Comparison of ENCODE assay signal across 11 cellular contexts in the genomic region with DNA sequence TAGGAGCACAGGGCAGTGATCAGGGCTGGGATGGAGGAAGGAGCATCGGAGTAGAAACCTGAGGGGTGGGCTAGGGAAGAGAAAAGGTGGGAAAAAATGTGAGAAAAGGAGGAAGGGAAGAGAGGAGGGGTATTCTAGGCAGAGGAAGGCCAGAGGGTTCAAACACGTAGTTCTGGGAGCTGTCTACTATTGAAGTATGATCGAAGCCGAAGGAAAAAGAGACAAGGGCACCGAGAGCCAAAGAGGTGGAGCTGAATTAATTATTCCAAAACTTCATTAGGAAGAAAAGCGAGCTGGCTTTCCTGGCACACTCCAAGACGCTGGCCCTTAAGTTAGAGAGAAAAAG. TPM values are rescaled to one million over a fixed set of nuclear protein-coding genes. Genes with fewer than 3 reads are reported as not detected.
DNase-seq lines count a peak whose midpoint lies in the region; ATAC-seq and TF ChIP-seq lines count a peak whose summit lies in the region.
"Had no signal": no experiment of that assay in that cellular context is flagged by ENCODE, and none has a peak within 500 bp of the region (broad histone marks: within the 10 kb centered on the region; RNA-seq: fewer than 3 reads in every experiment).

No MANE protein-coding gene starts in this region.

- H3K4me3 ChIP-seq in left ventricle myocardium inferior (peak overlapping the region; percentile 62), right atrium auricular region (peak overlapping the region in 1 of 2 donors; percentile 46), lower lobe of right lung (peak overlapping the region; percentile 48), upper lobe of right lung (peak overlapping the region; percentile 40)

- no peak for ATAC-seq in activated naive CD8-positive, alpha-beta T cell treated with anti-CD3 and anti-CD28 coated beads, Interleukin-2, amount 10 ng/mL, durations not matched to agents 7 days and 5 days (ENCODE audit: low read depth)
- no peak for ATAC-seq in lower lobe of right lung
- no peak for ATAC-seq in upper lobe of right lung
- ATAC-seq in HG03097 (IDR thresholded peaks at IDR 0.05; ENCODE audit: low FRiP score, unreplicated experiment), result no peak

- H3K27me3 Mint-ChIP-seq in activated naive CD8-positive, alpha-beta T cell treated with anti-CD3 and anti-CD28 coated beads, Interleukin-2, amount 10 ng/mL, durations not matched to agents 7 days and 5 days, result peaks cover 27% of the 10 kb centered on the region

- no peaks in the 10 kb centered on the region for H3K36me3 Mint-ChIP-seq in activated naive CD8-positive, alpha-beta T cell treated with anti-CD3 and anti-CD28 coated beads, Interleukin-2, amount 10 ng/mL, durations not matched to agents 7 days and 5 days

- H3K9me3 ChIP-seq in left ventricle myocardium inferior (replicated peaks) (no peaks in the 10 kb centered on the region), right atrium auricular region (no peaks in the 10 kb centered on the region), lower lobe of right lung (no peaks in the 10 kb centered on the region), upper lobe of right lung (no peaks in the 10 kb centered on the region)

- intact Hi-C loops in left ventricle myocardium inferior (cut with micrococcal nuclease) (no loop called here), lower lobe of right lung (cut with DNase I) (no loop called here), upper lobe of right lung (cut with DNase I) (no loop called here)

- no peak overlapping the region for H3K27ac Mint-ChIP-seq in activated naive CD8-positive, alpha-beta T cell treated with anti-CD3 and anti-CD28 coated beads, Interleukin-2, amount 10 ng/mL, durations not matched to agents 7 days and 5 days

- H3K36me3 ChIP-seq in left ventricle myocardium inferior, result no peaks in the 10 kb centered on the region
- no peaks in the 10 kb centered on the region for H3K36me3 ChIP-seq in right atrium auricular region
- no peaks in the 10 kb centered on the region for H3K36me3 ChIP-seq in lower lobe of right lung
- no peaks in the 10 kb centered on the region for H3K36me3 ChIP-seq in upper lobe of right lung

- TF ChIP-seq CTCF in left ventricle myocardium inferior (IDR thresholded peaks at IDR 0.05; ENCODE audit: borderline replicate concordance) (no peak), right atrium auricular region (IDR thresholded peaks at IDR 0.05) (no peak), lower lobe of right lung (IDR thresholded peaks at IDR 0.05) (no peak), upper lobe of right lung (IDR thresholded peaks at IDR 0.05) (no peak)

- POLR2A ChIA-PET in activated naive CD8-positive, alpha-beta T cell treated with anti-CD3 and anti-CD28 coated beads, Interleukin-2, amount 10 ng/mL, durations not matched to agents 7 days and 5 days (lab: Charles Lee), result interaction anchor here (1.5 kb wide), 1 partner anchor 12 kb away, joined by 3 read pairs; no protein-coding TSS in a partner anchor

- H3K27ac ChIP-seq in left ventricle myocardium inferior (replicated peaks), result no peak overlapping the region
- no peak overlapping the region for H3K27ac ChIP-seq in right atrium auricular region
- no peak overlapping the region for H3K27ac ChIP-seq in lower lobe of right lung
- no peak overlapping the region for H3K27ac ChIP-seq in upper lobe of right lung

- DNase-seq in left ventricle myocardium inferior (no peak), right atrium auricular region (ENCODE audit: low spot score) (no peak), lower lobe of right lung (no peak), upper lobe of right lung (no peak), OCI-M2 (lab: John Stamatoyannopoulos, UW; ENCODE audit: unreplicated experiment) (no peak), HuH-7 (ENCODE audit: low spot score) (no peak)
- no peak for DNase-seq in activated naive CD8-positive, alpha-beta T cell treated with anti-CD3 and anti-CD28 coated beads, Interleukin-2, amount 10 ng/mL, durations not matched to agents 7 days and 5 days
- DNase-seq: activated gamma-delta T cell had no signal

- peak overlapping the region; percentile 63 for H3K4me3 Mint-ChIP-seq in activated naive CD8-positive, alpha-beta T cell treated with anti-CD3 and anti-CD28 coated beads, Interleukin-2, amount 10 ng/mL, durations not matched to agents 7 days and 5 days

- H3K4me1 ChIP-seq in left ventricle myocardium inferior (peaks cover 8% of the 10 kb centered on the region), right atrium auricular region (peaks cover 0 to 9% of the 10 kb centered on the region in 2 donors), lower lobe of right lung (no peaks in the 10 kb centered on the region), upper lobe of right lung (no peaks in the 10 kb centered on the region)

- H3K27me3 ChIP-seq in left ventricle myocardium inferior (ENCODE audit: low read depth), result peaks cover 100% of the 10 kb centered on the region
- H3K27me3 ChIP-seq in right atrium auricular region, result peaks cover 0 to 9% of the 10 kb centered on the region in 2 donors
- H3K27me3 ChIP-seq in lower lobe of right lung (ENCODE audit: low read depth), result peaks cover 86% of the 10 kb centered on the region
- peaks cover 61% of the 10 kb centered on the region for H3K27me3 ChIP-seq in upper lobe of right lung

- H3K4me1 Mint-ChIP-seq in activated naive CD8-positive, alpha-beta T cell treated with anti-CD3 and anti-CD28 coated beads, Interleukin-2, amount 10 ng/mL, durations not matched to agents 7 days and 5 days, result peaks cover 9% of the 10 kb centered on the region

- H3K9me3 Mint-ChIP-seq in activated naive CD8-positive, alpha-beta T cell treated with anti-CD3 and anti-CD28 coated beads, Interleukin-2, amount 10 ng/mL, durations not matched to agents 7 days and 5 days, result no peaks in the 10 kb centered on the region

RNA-seq across cellular contexts. Expression of gene DLL3, which starts 7.8 kb away (rescaled TPM):
- total RNA-seq in left ventricle myocardium inferior (not detected), right atrium auricular region (not detected), lower lobe of right lung (not detected), upper lobe of right lung (not detected)
- total RNA-seq in activated naive CD8-positive, alpha-beta T cell treated with anti-CD3 and anti-CD28 coated beads, Interleukin-2, amount 10 ng/mL, durations not matched to agents 7 days and 5 days, result under 1 TPM; 0.19 to 0.23 TPM
- total RNA-seq: liver had no signal

RNA-seq across cellular contexts. Expression of gene SELENOV, which starts 8.4 kb away (rescaled TPM):
- total RNA-seq in left ventricle myocardium inferior (not detected), right atrium auricular region (not detected), lower lobe of right lung (not detected), upper lobe of right lung (not detected)
- total RNA-seq in activated naive CD8-positive, alpha-beta T cell treated with anti-CD3 and anti-CD28 coated beads, Interleukin-2, amount 10 ng/mL, durations not matched to agents 7 days and 5 days, result not detected
- total RNA-seq: liver, SK-MEL-5 had no signal

RNA-seq across cellular contexts. Expression of gene TIMM50, which starts 25.9 kb away (rescaled TPM):
- total RNA-seq in left ventricle myocardium inferior, result 73.8 TPM
- total RNA-seq in right atrium auricular region, result 10 to 100 TPM; 60.0 to 80.9 TPM
- total RNA-seq in activated naive CD8-positive, alpha-beta T cell treated with anti-CD3 and anti-CD28 coated beads, Interleukin-2, amount 10 ng/mL, durations not matched to agents 7 days and 5 days, result 10 to 100 TPM; 42.8 to 46.8 TPM
- total RNA-seq in lower lobe of right lung, result 44.0 TPM
- total RNA-seq in upper lobe of right lung, result 43.9 TPM

RNA-seq across cellular contexts. Expression of gene EID2B, which starts 26.1 kb away (rescaled TPM):
- 2.1 TPM for total RNA-seq in left ventricle myocardium inferior
- total RNA-seq in right atrium auricular region, result 1 to 10 TPM; 2.1 to 2.3 TPM
- total RNA-seq in activated naive CD8-positive, alpha-beta T cell treated with anti-CD3 and anti-CD28 coated beads, Interleukin-2, amount 10 ng/mL, durations not matched to agents 7 days and 5 days, result 1 to 10 TPM; 6.3 to 7.0 TPM
- total RNA-seq in lower lobe of right lung, result 3.7 TPM
- 2.4 TPM for total RNA-seq in upper lobe of right lung

RNA-seq across cellular contexts. Expression of gene EID2, which starts 33.4 kb away (rescaled TPM):
- total RNA-seq in left ventricle myocardium inferior, result 9.8 TPM
- 10 to 100 TPM in 1 of 2 donors, 1 to 10 TPM in 1; 6.7 to 11.1 TPM for total RNA-seq in right atrium auricular region
- total RNA-seq in activated naive CD8-positive, alpha-beta T cell treated with anti-CD3 and anti-CD28 coated beads, Interleukin-2, amount 10 ng/mL, durations not matched to agents 7 days and 5 days, result 10 to 100 TPM; 17.5 to 20.7 TPM
- total RNA-seq in lower lobe of right lung, result 12.8 TPM
- total RNA-seq in upper lobe of right lung, result 13.5 TPM
